Comparison of ENCODE assay signal across 22 cellular contexts in genomic region chr4:1497189-1497801, GRCh38.
DNase-seq lines count a peak whose midpoint lies in the region; ATAC-seq, FAIRE-seq and TF ChIP-seq lines count a peak whose summit lies in the region.
"Had no signal": no experiment of that assay in that cellular context is flagged by ENCODE, and none has a peak within 500 bp of the region (broad histone marks: within the 10 kb centered on the region; RNA-seq: fewer than 3 reads in every experiment).

No MANE protein-coding gene starts in this region.

- H4K20me1 ChIP-seq in H1 (replicated peaks in 1 of 2; ENCODE audit: control insufficient read depth in 1 of 2, insufficient read depth in 2 of 2, low read length in 2 of 2) = peaks cover 0 to 7% of the 10 kb centered on the region in 2 experiments

- POLR2A ChIA-PET in HEK293 (lab: Yijun Ruan, JAX) (no interaction called here), H1 (lab: Charles Lee; ENCODE audit: partially characterized antibody) (interaction anchor here (0.7 kb wide), 1 partner anchor 9 kb away, joined by 3 read pairs; no protein-coding TSS in a partner anchor)

- H3K23ac ChIP-seq in H1 (ENCODE audit: insufficient read length) (no peak overlapping the region), trophoblast cell (ENCODE audit: low read length) (no peak overlapping the region)

- no peaks in the 10 kb centered on the region for H3K36me3 ChIP-seq in HEK293 (ENCODE audit: control insufficient read depth in 2 of 2, insufficient read depth in 1 of 2, low read length in 2 of 2)
- H3K36me3 ChIP-seq in H1 (ENCODE audit: control insufficient read depth in 2 of 4, insufficient read depth in 4 of 4, low read length in 3 of 4) = no peaks in the 10 kb centered on the region
- no peaks in the 10 kb centered on the region for H3K36me3 ChIP-seq in trophoblast cell (ENCODE audit: control insufficient read depth in 1 of 2, insufficient read depth in 2 of 2, low read length in 2 of 2)
- H3K36me3 ChIP-seq: BLaER1, HAP-1 had no signal

- no peaks in the 10 kb centered on the region for H3K4me1 ChIP-seq in HEK293 (ENCODE audit: control insufficient read depth, insufficient read depth, low read length)
- H3K4me1 ChIP-seq in H1 (replicated peaks in 1 of 4; ENCODE audit: control insufficient read depth in 3 of 4, insufficient read depth in 4 of 4, low read length in 3 of 4) = no peaks in the 10 kb centered on the region
- no peaks in the 10 kb centered on the region for H3K4me1 ChIP-seq in trophoblast cell (ENCODE audit: control insufficient read depth in 1 of 2, insufficient read depth in 2 of 2, low read length in 2 of 2)
- H3K4me1 ChIP-seq: Caco-2, HAP-1 had no signal

- H3K27ac ChIP-seq in HEK293 (ENCODE audit: extremely low read depth, low read depth, low read length) = no peak overlapping the region
- H3K27ac ChIP-seq in H1 (ENCODE audit: low read depth, low read length) = no peak overlapping the region
- no peak overlapping the region for H3K27ac ChIP-seq in trophoblast cell (ENCODE audit: low read depth, low read length)
- H3K27ac ChIP-seq: BLaER1, C4-2B had no signal

- H3K4ac ChIP-seq in H1 (replicated peaks; ENCODE audit: insufficient read length, low read depth, low read length) = no peak overlapping the region
- no peak overlapping the region for H3K4ac ChIP-seq in trophoblast cell (ENCODE audit: low read depth, low read length)

- H2BK5ac ChIP-seq in H1 (ENCODE audit: low read depth, low read length) (no peak overlapping the region), trophoblast cell (ENCODE audit: low read depth, low read length, poor library complexity) (no peak overlapping the region)

- no peak for TF ChIP-seq CTCF in HEK293 (tag by site-specific recombination; IDR thresholded peaks at IDR 0.05)
- TF ChIP-seq CTCF in H1 (IDR thresholded peaks at IDR 0.05; ENCODE audit: control extremely low read depth in 1 of 3, insufficient read depth in 1 of 3, low read depth in 1 of 3, low read length in 3 of 3) = no peak

- H3K9me3 ChIP-seq in HEK293 (ENCODE audit: control insufficient read depth, insufficient read depth, low read depth, low read length) (no peaks in the 10 kb centered on the region), H1 (ENCODE audit: insufficient read depth in 2 of 2, low read depth in 1 of 2, low read length in 1 of 2) (no peaks in the 10 kb centered on the region), trophoblast cell (ENCODE audit: insufficient read depth, low read depth, low read length) (peaks cover 2% of the 10 kb centered on the region)
- H3K9me3 ChIP-seq: BLaER1, Caco-2, HAP-1 had no signal

- TF ChIP-seq EP300 in H1 (IDR thresholded peaks at IDR 0.05; ENCODE audit: borderline replicate concordance in 1 of 2, low read depth in 2 of 2, low read length in 2 of 2) = no peak

- H2AFZ ChIP-seq in H1 (ENCODE audit: low read length) = no peak overlapping the region
- no peak overlapping the region for H2AFZ ChIP-seq in trophoblast cell (ENCODE audit: insufficient read depth, low read length, poor library complexity)
- H2AFZ ChIP-seq: GM23338 had no signal

- no peak overlapping the region for H4K5ac ChIP-seq in H1 (ENCODE audit: insufficient read length, low read depth, low read length)

- H4K12ac ChIP-seq in trophoblast cell (ENCODE audit: low read depth, low read length) = no peak overlapping the region

- 66 to 100% methylated on average over 4 to 7 of the region's 7 CpGs for WGBS in H1 (ENCODE audit: extremely low coverage in 1 of 2, insufficient coverage in 1 of 2, insufficient read length in 1 of 2, insufficient replicate concordance in 2 of 2, low coverage in 1 of 2, low lambda C conversion rate in 2 of 2, missing lambda C conversion rate in 1 of 2), 2 experiments
- WGBS in trophoblast cell (ENCODE audit: extremely low coverage, insufficient coverage, insufficient read length) = 100% methylated on average over 4 of the region's 7 CpGs

- peak overlapping the region; percentile 77 for H3K56ac ChIP-seq in H1 (replicated peaks; ENCODE audit: insufficient read length, low read depth, low read length)

- CTCF ChIA-PET in HEK293 (lab: Yijun Ruan, JAX) = interaction anchor here (1.2 kb wide), 1 partner anchor 16 kb away, joined by 4 read pairs; no protein-coding TSS in a partner anchor
- CTCF ChIA-PET in H1 (lab: Charles Lee; ENCODE audit: partially characterized antibody) = interaction anchor here (0.8 to 1.1 kb wide), 2 partner anchors 8 to 52 kb away, joined by 3 read pairs; no protein-coding TSS in a partner anchor

- H2BK120ac ChIP-seq in H1 (replicated peaks; ENCODE audit: low read depth, low read length) = no peak overlapping the region
- H2BK120ac ChIP-seq in trophoblast cell (ENCODE audit: insufficient read depth, low read length, poor library complexity) = no peak overlapping the region

- H3K23me2 ChIP-seq in H1 (ENCODE audit: low read depth, low read length) = peaks cover 11% of the 10 kb centered on the region; the same call in 1 of the 2 replicates

- no peaks in the 10 kb centered on the region for H3K79me1 ChIP-seq in H1 (ENCODE audit: low read depth, low read length)
- H3K79me1 ChIP-seq in trophoblast cell (ENCODE audit: low read length) = no peaks in the 10 kb centered on the region

- H3K4me3 ChIP-seq in HEK293 (ENCODE audit: low read depth, low read length) (no peak overlapping the region), H1 (ENCODE audit: extremely low read depth in 1 of 4, insufficient read depth in 2 of 4, low read depth in 3 of 4, low read length in 4 of 4) (no peak overlapping the region), trophoblast cell (ENCODE audit: low read depth, low read length) (no peak overlapping the region)
- H3K4me3 ChIP-seq: BLaER1, GM12878, GM23338, HAP-1 had no signal

- no peak overlapping the region for H4K8ac ChIP-seq in H1 (ENCODE audit: extremely low read depth, insufficient read depth, low read length)
- no peak overlapping the region for H4K8ac ChIP-seq in trophoblast cell (ENCODE audit: low read depth, low read length)

- H3K27me3 ChIP-seq in H1 (replicated peaks in 1 of 4; ENCODE audit: control insufficient read depth in 3 of 4, extremely low read depth in 1 of 4, insufficient read depth in 3 of 4, low read length in 3 of 4) (no peaks in the 10 kb centered on the region), trophoblast cell (ENCODE audit: insufficient read depth, low read length) (no peaks in the 10 kb centered on the region)
- H3K27me3 ChIP-seq: BLaER1 had no signal

- intact Hi-C loops in cardiac septum (cut with DNase I) = no loop called here
- intact Hi-C loops in Right ventricle myocardium superior (cut with DNase I) = no loop called here

- no peaks in the 10 kb centered on the region for H3K79me2 ChIP-seq in H1 (ENCODE audit: control insufficient read depth in 1 of 2, insufficient read depth in 2 of 2, low read length in 2 of 2)
- no peaks in the 10 kb centered on the region for H3K79me2 ChIP-seq in trophoblast cell (ENCODE audit: control insufficient read depth, insufficient read depth, low read length, poor library complexity)

- H3K4me2 ChIP-seq in H1 (ENCODE audit: insufficient read depth in 1 of 2, low read depth in 2 of 2, low read length in 2 of 2) = no peak overlapping the region
- H3K4me2 ChIP-seq in trophoblast cell (ENCODE audit: low read length) = no peak overlapping the region
- H3K4me2 ChIP-seq: BLaER1, GM23338 had no signal

- H3K18ac ChIP-seq in H1 (ENCODE audit: extremely low read depth, low read length) = no peak overlapping the region
- no peak overlapping the region for H3K18ac ChIP-seq in trophoblast cell (ENCODE audit: low read length)

- TF ChIP-seq RAD21 in H1 (IDR thresholded peaks at IDR 0.05 in 1 of 2, conservative IDR thresholded peaks at IDR 0.05 in 1 of 2; ENCODE audit: low read depth in 2 of 2, low read length in 2 of 2) = no peak

- DNase-seq in cardiac septum (ENCODE audit: low spot score) (peak; percentile 17), Right ventricle myocardium superior (no peak), 8988T (peak; percentile 8), H1 (ENCODE audit: low read depth in 1 of 2, low spot score in 2 of 2) (no peak), NCI-H1417 treated with DMSO at 0.1 percent for 48 hours (lab: John Stamatoyannopoulos, UW) (no peak), trophoblast cell (no peak)
- DNase-seq: Caco-2; CD4-positive, CD25-positive, alpha-beta regulatory T cell; DMS153; DMS79; EL; GDM1 had no signal

- H3K14ac ChIP-seq in H1 (ENCODE audit: insufficient read length) (no peak overlapping the region), trophoblast cell (ENCODE audit: low read length) (no peak overlapping the region)

- H2AK5ac ChIP-seq in H1 (ENCODE audit: low read depth, low read length) (no peak overlapping the region), trophoblast cell (ENCODE audit: low read length) (no peak overlapping the region)

- no peak for TF ChIP-seq POLR2A in H1 (IDR thresholded peaks at IDR 0.05; ENCODE audit: control extremely low read depth in 1 of 2, low read depth in 2 of 2, low read length in 2 of 2)

- no peak for FAIRE-seq in H1 (lab: Jason Lieb, UNC)
- FAIRE-seq: GM18507, H54 had no signal

- H4K91ac ChIP-seq in H1 (replicated peaks; ENCODE audit: insufficient read length, low read length) = no peak overlapping the region
- no peak overlapping the region for H4K91ac ChIP-seq in trophoblast cell (ENCODE audit: low read depth, low read length)

- H3K9ac ChIP-seq in H1 (replicated peaks in 1 of 4; ENCODE audit: extremely low read depth in 1 of 4, low read depth in 3 of 4, low read length in 3 of 4) = no peak overlapping the region
- no peak overlapping the region for H3K9ac ChIP-seq in trophoblast cell (ENCODE audit: low read length)
- H3K9ac ChIP-seq: BLaER1 had no signal

- no peak overlapping the region for H2BK15ac ChIP-seq in H1 (ENCODE audit: low read length)

- ATAC-seq in Right ventricle myocardium superior (ENCODE audit: poor library complexity) (no peak), HG03108 (IDR thresholded peaks at IDR 0.05; ENCODE audit: unreplicated experiment) (no peak)
- ATAC-seq: CD8-positive, alpha-beta T cell; GM12878; GM23338 had no signal

- H2BK12ac ChIP-seq in H1 (ENCODE audit: low read depth, low read length) = no peak overlapping the region
- no peak overlapping the region for H2BK12ac ChIP-seq in trophoblast cell (ENCODE audit: low read length)

- H2BK20ac ChIP-seq in H1 (ENCODE audit: low read length) = no peak overlapping the region

TF ChIP-seq in HEK293, 187 proteins besides CTCF, POLR2A, EP300 and RAD21 (continues in another document):
- no peak for TF ChIP-seq REPIN1 (tag by site-specific recombination; IDR thresholded peaks at IDR 0.05; ENCODE audit: low read depth)
- no peak for TF ChIP-seq ZNF223 (tag by site-specific recombination; IDR thresholded peaks at IDR 0.05)
- no peak for TF ChIP-seq ZNF837 (tag by site-specific recombination; IDR thresholded peaks at IDR 0.05)
- no peak for TF ChIP-seq ZNF416 (tag by site-specific recombination; IDR thresholded peaks at IDR 0.05)

TF ChIP-seq in H1, 55 proteins besides CTCF, POLR2A, EP300 and RAD21 (continues in another document):
- TF ChIP-seq TAF7 (optimal IDR thresholded peaks at IDR 0.05; ENCODE audit: borderline replicate concordance, low read depth, low read length) (no peak), HDAC2 (IDR thresholded peaks at IDR 0.05; ENCODE audit: borderline replicate concordance in 1 of 2, low read depth in 2 of 2, low read length in 2 of 2) (no peak), TBP (IDR thresholded peaks at IDR 0.05; ENCODE audit: low read depth, low read length) (no peak), TEAD4 (IDR thresholded peaks at IDR 0.05; ENCODE audit: low read depth, low read length) (no peak), YY1 (IDR thresholded peaks at IDR 0.05; ENCODE audit: low read depth, low read length) (no peak)

Comparison
In these comparisons a context has a peak if more than half of its experiments do, and no peak if none do; other contexts are left out.
1. DNase-seq: peak in cardiac septum (single experiment) and 8988T (single experiment); none in Right ventricle myocardium superior (single experiment), H1 (0 of 2), NCI-H1417 treated with DMSO at 0.1 percent for 48 hours (single experiment) and trophoblast cell (0 of 2).